2 cellular contexts compared by ENCODE assay signal in genomic region chr1:21849909-21850576, GRCh38.
A peak's percentile ranks its signal among the peaks of the same experiment; 100 is the strongest.
TF ChIP-seq lines count a peak whose summit lies in the region.

No MANE protein-coding gene starts in this region.

TF ChIP-seq in IMR-90, 13 proteins besides CTCF, POLR2A, EP300 and RAD21:
- no peak for TF ChIP-seq MAZ (IDR thresholded peaks at IDR 0.05; ENCODE audit: borderline replicate concordance, low read depth, low read length)
- TF ChIP-seq USF2 (IDR thresholded peaks at IDR 0.05; ENCODE audit: low read depth, low read length): no peak
- TF ChIP-seq RCOR1 (IDR thresholded peaks at IDR 0.05; ENCODE audit: insufficient replicate concordance, low read length): no peak
- TF ChIP-seq ELK1 (IDR thresholded peaks at IDR 0.05; ENCODE audit: borderline replicate concordance, low read depth, low read length): no peak
- TF ChIP-seq MAFK (IDR thresholded peaks at IDR 0.05; ENCODE audit: low read depth, low read length): no peak
- TF ChIP-seq SMC3 (IDR thresholded peaks at IDR 0.05; ENCODE audit: low read depth, low read length): no peak
- TF ChIP-seq CEBPB (IDR thresholded peaks at IDR 0.05; ENCODE audit: low read depth, low read length): no peak

TF ChIP-seq in K562, 482 proteins besides CTCF, POLR2A, EP300 and RAD21:
- TF ChIP-seq IRF2 (CRISPR knock-in tag; IDR thresholded peaks at IDR 0.05) (0 out of 2 replicates have a peak, but pooled peaks have one; percentile 9), POLR2G (IDR thresholded peaks at IDR 0.05; ENCODE audit: low read depth, low read length) (peak; percentile 36; the same call in 1 of the 2 replicates), MNT (conservative IDR thresholded peaks at IDR 0.05) (no peak)
